In genomic region chr10:124611738-124612137, GRCh38 we compare ENCODE assay signal across 12 cellular contexts.
DNase-seq lines count a peak whose midpoint lies in the region; ATAC-seq and TF ChIP-seq lines count a peak whose summit lies in the region.
"Had no signal": no experiment of that assay in that cellular context is flagged by ENCODE, and none has a peak within 500 bp of the region (broad histone marks: within the 10 kb centered on the region; RNA-seq: fewer than 3 reads in every experiment).

No MANE protein-coding gene starts in this region.

- H3K27me3 ChIP-seq in CD8-positive, alpha-beta memory T cell (ENCODE audit: insufficient read depth, low read length, poor library complexity, severe bottlenecking), result no peaks in the 10 kb centered on the region
- no peaks in the 10 kb centered on the region for H3K27me3 ChIP-seq in OCI-LY1 (ENCODE audit: insufficient read depth, low read length)
- H3K27me3 ChIP-seq in neuronal stem cell (ENCODE audit: control insufficient read depth in 3 of 3, insufficient read depth in 3 of 3, low read depth in 1 of 3, low read length in 3 of 3), result no peaks in the 10 kb centered on the region
- no peaks in the 10 kb centered on the region for H3K27me3 ChIP-seq in gastrocnemius medialis

- no CpG with 5 or more reads among the region's 11 CpGs for WGBS in neuronal stem cell (ENCODE audit: extremely low coverage in 2 of 2, insufficient read length in 2 of 2, insufficient replicate concordance in 1 of 2), 2 donors

- no peak overlapping the region for H4K91ac ChIP-seq in neuronal stem cell (ENCODE audit: low read depth, low read length, poor library complexity)

- peak overlapping the region; percentile 94 for H3K18ac ChIP-seq in neuronal stem cell (ENCODE audit: low read length)

- intact Hi-C loops in activated T-helper 1 cell treated with anti-CD3 and anti-CD28 coated beads, Interleukin-12 subunit alpha, Interleukin-12 subunit beta, Interleukin-2, Interleukin-4 antibody, amounts not matched to agents 30 ng/mL and 10 ng/mL and 1 ng/mL, durations not matched to agents 14 hours and 24 hours and 36 hours (cut with micrococcal nuclease), result no loop called here
- intact Hi-C loops in gastrocnemius medialis (cut with DNase I; ENCODE audit: low total_unique reads), result no loop called here

- H3K4ac ChIP-seq in neuronal stem cell (ENCODE audit: low read length), result no peak overlapping the region

- H2BK120ac ChIP-seq in neuronal stem cell (ENCODE audit: low read depth, low read length), result no peak overlapping the region

- H3K9ac ChIP-seq in OCI-LY1 (ENCODE audit: low read length), result peak overlapping the region; percentile 48; the same call in 1 of the 2 replicates
- peak overlapping the region; percentile 21 for H3K9ac ChIP-seq in neuronal stem cell (ENCODE audit: low read depth, low read length, poor library complexity)

- no peak for TF ChIP-seq POLR2A in gastrocnemius medialis (IDR thresholded peaks at IDR 0.05)

- no peak overlapping the region for H3K14ac ChIP-seq in neuronal stem cell (ENCODE audit: low read length)

- no peaks in the 10 kb centered on the region for H3K79me2 ChIP-seq in OCI-LY1 (ENCODE audit: insufficient read depth, low read length)

- H2AFZ ChIP-seq in OCI-LY1 (ENCODE audit: low read length) (no peak overlapping the region), neuronal stem cell (ENCODE audit: low read length) (no peak overlapping the region)

- H3K27ac Mint-ChIP-seq in CD8-positive, alpha-beta memory T cell, result peak overlapping the region; percentile 89 to 98 (median 96)
- H3K27ac Mint-ChIP-seq in activated T-helper 1 cell treated with anti-CD3 and anti-CD28 coated beads, Interleukin-12 subunit alpha, Interleukin-12 subunit beta, Interleukin-2, Interleukin-4 antibody, amounts not matched to agents 30 ng/mL and 10 ng/mL and 1 ng/mL, durations not matched to agents 14 hours and 24 hours and 36 hours, result peak overlapping the region; percentile 40

- no peak for ATAC-seq in gastrocnemius medialis

- H3K4me2 ChIP-seq in OCI-LY1 (ENCODE audit: low read length), result peak overlapping the region; percentile 43; the same call in 1 of the 2 replicates
- H3K4me2 ChIP-seq in neuronal stem cell (ENCODE audit: insufficient read depth, low read length, poor library complexity, severe bottlenecking), result no peak overlapping the region

- H3K27ac ChIP-seq in CD8-positive, alpha-beta memory T cell (ENCODE audit: low read depth, low read length), result peak overlapping the region; percentile 43
- peak overlapping the region; percentile 93 for H3K27ac ChIP-seq in OCI-LY1 (ENCODE audit: low read depth, low read length, poor library complexity, severe bottlenecking)
- no peak overlapping the region for H3K27ac ChIP-seq in neuronal stem cell (replicated peaks; ENCODE audit: low read length)
- no peak overlapping the region for H3K27ac ChIP-seq in gastrocnemius medialis
- H3K27ac ChIP-seq: epithelial cell of prostate had no signal

- H3K36me3 ChIP-seq in CD8-positive, alpha-beta memory T cell (ENCODE audit: insufficient read depth, low read length), result no peaks in the 10 kb centered on the region
- H3K36me3 ChIP-seq in OCI-LY1 (ENCODE audit: insufficient read depth, low read length) (peaks cover 6% of the 10 kb centered on the region; the same call in 1 of the 2 replicates), neuronal stem cell (replicated peaks in 1 of 2; ENCODE audit: control insufficient read depth in 2 of 2, insufficient read depth in 2 of 2, low read length in 2 of 2) (peaks cover 1 to 3% of the 10 kb centered on the region in 2 donors), gastrocnemius medialis (peaks cover 0 to 1% of the 10 kb centered on the region in 2 donors)

- no peak overlapping the region for H2BK5ac ChIP-seq in neuronal stem cell (ENCODE audit: low read length)

- no peak overlapping the region for H2BK15ac ChIP-seq in neuronal stem cell (ENCODE audit: low read length)

- in situ Hi-C loops in gastrocnemius medialis (cut with MboI; ENCODE audit: low sequenced_read_pairs in 4 of 4), result no loop called here

- no peaks in the 10 kb centered on the region for H3K9me3 ChIP-seq in CD8-positive, alpha-beta memory T cell (ENCODE audit: low read length)
- H3K9me3 ChIP-seq in OCI-LY1 (ENCODE audit: low read length) (no peaks in the 10 kb centered on the region), neuronal stem cell (replicated peaks in 1 of 2; ENCODE audit: control insufficient read depth in 2 of 2, insufficient read depth in 1 of 2, low read depth in 1 of 2, low read length in 2 of 2) (no peaks in the 10 kb centered on the region), gastrocnemius medialis (no peaks in the 10 kb centered on the region)

- no peak; the same call in 1 of the 2 replicates for TF ChIP-seq CTCF in OCI-LY1 (IDR thresholded peaks at IDR 0.05; ENCODE audit: low read length)
- no peak for TF ChIP-seq CTCF in gastrocnemius medialis (IDR thresholded peaks at IDR 0.05 in 4 of 5, conservative IDR thresholded peaks at IDR 0.05 in 1 of 5)

- DNase-seq in CD8-positive, alpha-beta memory T cell, result peak; percentile 38 to 79 (median 54)
- DNase-seq in activated T-helper 1 cell treated with anti-CD3 and anti-CD28 coated beads, Interleukin-12 subunit alpha, Interleukin-12 subunit beta, Interleukin-2, Interleukin-4 antibody, amounts not matched to agents 30 ng/mL and 10 ng/mL and 1 ng/mL, durations not matched to agents 14 hours and 24 hours and 36 hours (ENCODE audit: low spot score), result peak; percentile 25
- DNase-seq in neuronal stem cell (ENCODE audit: low spot score), result no peak
- no peak for DNase-seq in DMS 273 treated with DMSO at 0.1 percent for 48 hours (lab: John Stamatoyannopoulos, UW)
- DNase-seq in DMS79 (lab: John Stamatoyannopoulos, UW), result no peak
- no peak for DNase-seq in NCI-H2227 treated with DMSO at 0.1 percent for 48 hours (lab: John Stamatoyannopoulos, UW)
- no peak for DNase-seq in gastrocnemius medialis
- DNase-seq: DMS53, kidney, OCI-M1 had no signal

- H2BK12ac ChIP-seq in neuronal stem cell (ENCODE audit: low read length), result peak overlapping the region; percentile 41

- peaks cover 9% of the 10 kb centered on the region for H3K79me1 ChIP-seq in neuronal stem cell (ENCODE audit: low read depth, low read length)

- peak overlapping the region; percentile 41 for H3K4me3 ChIP-seq in CD8-positive, alpha-beta memory T cell (ENCODE audit: low read length)
- no peak overlapping the region for H3K4me3 ChIP-seq in OCI-LY1 (ENCODE audit: low read depth, low read length, poor library complexity, severe bottlenecking)
- H3K4me3 ChIP-seq in neuronal stem cell (ENCODE audit: low read length in 2 of 2), result no peak overlapping the region
- no peak overlapping the region for H3K4me3 ChIP-seq in gastrocnemius medialis

- no peak overlapping the region for H4K8ac ChIP-seq in neuronal stem cell (ENCODE audit: low read depth, low read length)

- no peaks in the 10 kb centered on the region for H3F3A ChIP-seq in OCI-LY1 (ENCODE audit: insufficient read depth, low read length)

- CTCF ChIA-PET in CD8-positive, alpha-beta memory T cell (lab: Charles Lee), result interaction anchor here (0.8 to 2.0 kb wide), 9 partner anchors 17 to 129 kb away, joined by 3 to 13 read pairs (median 3); no protein-coding TSS in a partner anchor

- peaks cover 33% of the 10 kb centered on the region for H3K4me1 ChIP-seq in CD8-positive, alpha-beta memory T cell (ENCODE audit: insufficient read depth, low read length)
- H3K4me1 ChIP-seq in OCI-LY1 (ENCODE audit: insufficient read depth, low read length, severe bottlenecking) (peaks cover 39% of the 10 kb centered on the region), neuronal stem cell (ENCODE audit: control insufficient read depth in 2 of 2, insufficient read depth in 1 of 2, low read depth in 1 of 2, low read length in 2 of 2) (peaks cover 6 to 14% of the 10 kb centered on the region in 2 donors), gastrocnemius medialis (peaks cover 0 to 12% of the 10 kb centered on the region in 2 donors)

- peak overlapping the region; percentile 68 to 94 (median 80) for H3K4me3 Mint-ChIP-seq in CD8-positive, alpha-beta memory T cell
- H3K4me3 Mint-ChIP-seq in activated T-helper 1 cell treated with anti-CD3 and anti-CD28 coated beads, Interleukin-12 subunit alpha, Interleukin-12 subunit beta, Interleukin-2, Interleukin-4 antibody, amounts not matched to agents 30 ng/mL and 10 ng/mL and 1 ng/mL, durations not matched to agents 14 hours and 24 hours and 36 hours, result no peak overlapping the region

- peaks cover 0 to 7% (median 0%) of the 10 kb centered on the region in 3 donors for H3K36me3 Mint-ChIP-seq in CD8-positive, alpha-beta memory T cell
- no peaks in the 10 kb centered on the region for H3K36me3 Mint-ChIP-seq in activated T-helper 1 cell treated with anti-CD3 and anti-CD28 coated beads, Interleukin-12 subunit alpha, Interleukin-12 subunit beta, Interleukin-2, Interleukin-4 antibody, amounts not matched to agents 30 ng/mL and 10 ng/mL and 1 ng/mL, durations not matched to agents 14 hours and 24 hours and 36 hours (ENCODE audit: low read depth)

- H3K23ac ChIP-seq in neuronal stem cell (ENCODE audit: low read depth, low read length, poor library complexity), result peak overlapping the region; percentile 65

- no peaks in the 10 kb centered on the region for H3K9me3 Mint-ChIP-seq in CD8-positive, alpha-beta memory T cell
- no peaks in the 10 kb centered on the region for H3K9me3 Mint-ChIP-seq in activated T-helper 1 cell treated with anti-CD3 and anti-CD28 coated beads, Interleukin-12 subunit alpha, Interleukin-12 subunit beta, Interleukin-2, Interleukin-4 antibody, amounts not matched to agents 30 ng/mL and 10 ng/mL and 1 ng/mL, durations not matched to agents 14 hours and 24 hours and 36 hours

- peaks cover 0 to 3% of the 10 kb centered on the region in 2 donors for H3K27me3 Mint-ChIP-seq in CD8-positive, alpha-beta memory T cell
- peaks cover 2% of the 10 kb centered on the region for H3K27me3 Mint-ChIP-seq in activated T-helper 1 cell treated with anti-CD3 and anti-CD28 coated beads, Interleukin-12 subunit alpha, Interleukin-12 subunit beta, Interleukin-2, Interleukin-4 antibody, amounts not matched to agents 30 ng/mL and 10 ng/mL and 1 ng/mL, durations not matched to agents 14 hours and 24 hours and 36 hours (ENCODE audit: insufficient read depth)

- no peaks in the 10 kb centered on the region for H3K9me2 ChIP-seq in OCI-LY1 (ENCODE audit: low read depth, low read length)

- no peaks in the 10 kb centered on the region for H4K20me1 ChIP-seq in OCI-LY1 (ENCODE audit: insufficient read depth, low read length)

- POLR2A ChIA-PET in CD8-positive, alpha-beta memory T cell (lab: Charles Lee), result interaction anchor here (0.5 to 1.9 kb wide), 4 partner anchors 77 to 174 kb away, joined by 3 to 9 read pairs (median 4); no protein-coding TSS in a partner anchor

- peak overlapping the region; percentile 63 for H2AK5ac ChIP-seq in neuronal stem cell (ENCODE audit: low read depth, low read length)

- H3K4me1 Mint-ChIP-seq in CD8-positive, alpha-beta memory T cell, result peaks cover 33 to 66% (median 48%) of the 10 kb centered on the region in 3 donors
- H3K4me1 Mint-ChIP-seq in activated T-helper 1 cell treated with anti-CD3 and anti-CD28 coated beads, Interleukin-12 subunit alpha, Interleukin-12 subunit beta, Interleukin-2, Interleukin-4 antibody, amounts not matched to agents 30 ng/mL and 10 ng/mL and 1 ng/mL, durations not matched to agents 14 hours and 24 hours and 36 hours (ENCODE audit: low read depth), result peaks cover 36% of the 10 kb centered on the region

Comparison
In these comparisons a context has a peak if more than half of its experiments do, and no peak if none do; other contexts are left out.
1. DNase-seq: peak in CD8-positive, alpha-beta memory T cell (5 of 5) and activated T-helper 1 cell treated with anti-CD3 and anti-CD28 coated beads, Interleukin-12 subunit alpha, Interleukin-12 subunit beta, Interleukin-2, Interleukin-4 antibody, amounts not matched to agents 30 ng/mL and 10 ng/mL and 1 ng/mL, durations not matched to agents 14 hours and 24 hours and 36 hours (single experiment); none in neuronal stem cell (single experiment), DMS 273 treated with DMSO at 0.1 percent for 48 hours (single experiment), DMS79 (single experiment), NCI-H2227 treated with DMSO at 0.1 percent for 48 hours (single experiment) and gastrocnemius medialis (0 of 2).
2. H3K27ac ChIP-seq: peak in CD8-positive, alpha-beta memory T cell (single experiment) and OCI-LY1 (single experiment); none in neuronal stem cell (single experiment) and gastrocnemius medialis (0 of 4).